ENCODE assay signal across 1 cellular context in genomic region chr5:1004598-1005361, GRCh38.
A peak's percentile ranks its signal among the peaks of the same experiment; 100 is the strongest.
TF ChIP-seq lines count a peak whose summit lies in the region.

No MANE protein-coding gene starts in this region.

TF ChIP-seq in K562, 482 proteins besides CTCF, POLR2A, EP300 and RAD21 (continued from another document and continues in another):
- no peak for TF ChIP-seq PREB (CRISPR knock-in tag; IDR thresholded peaks at IDR 0.05)
- no peak for TF ChIP-seq ZSCAN29 (IDR thresholded peaks at IDR 0.05)
- TF ChIP-seq NONO (IDR thresholded peaks at IDR 0.05; ENCODE audit: low read depth in 2 of 2, low read length in 1 of 2): peak in 1 of 2 experiments; percentile 43; a peak in 1 of 4 replicates
- TF ChIP-seq ZFX (CRISPR knock-in tag; IDR thresholded peaks at IDR 0.05): peak; percentile 38
- TF ChIP-seq TEAD2 (tag; IDR thresholded peaks at IDR 0.05): no peak
- peak; percentile 94 for TF ChIP-seq SAFB (IDR thresholded peaks at IDR 0.05; ENCODE audit: borderline replicate concordance, low read depth, low read length)
- no peak for TF ChIP-seq HCFC1 (IDR thresholded peaks at IDR 0.05; ENCODE audit: low read depth, low read length)
- no peak for TF ChIP-seq ZBTB43 (CRISPR knock-in tag; IDR thresholded peaks at IDR 0.05)
- TF ChIP-seq ATF7 (IDR thresholded peaks at IDR 0.05): peak; percentile 64
- TF ChIP-seq ZNF12 (CRISPR knock-in tag; IDR thresholded peaks at IDR 0.05): no peak
- TF ChIP-seq ZNF584 (CRISPR knock-in tag; IDR thresholded peaks at IDR 0.05; ENCODE audit: low read depth): no peak
- no peak for TF ChIP-seq MEF2A (IDR thresholded peaks at IDR 0.05; ENCODE audit: control insufficient read depth, low read depth, low read length)
- TF ChIP-seq COPS2 (conservative IDR thresholded peaks at IDR 0.05): no peak
- no peak for TF ChIP-seq RBM14 (IDR thresholded peaks at IDR 0.05; ENCODE audit: borderline replicate concordance, insufficient read depth, low read depth, low read length)
- no peak for TF ChIP-seq RBM34 (IDR thresholded peaks at IDR 0.05; ENCODE audit: borderline replicate concordance, insufficient read depth, low read length)
- no peak for TF ChIP-seq HNRNPL (IDR thresholded peaks at IDR 0.05; ENCODE audit: low read depth, low read length)
- TF ChIP-seq ZFP91 (CRISPR knock-in tag; IDR thresholded peaks at IDR 0.05): no peak
- TF ChIP-seq ELK3 (CRISPR knock-in tag; IDR thresholded peaks at IDR 0.05): no peak
- TF ChIP-seq ZNF717 (CRISPR knock-in tag; IDR thresholded peaks at IDR 0.05): no peak
- TF ChIP-seq MTA1 (IDR thresholded peaks at IDR 0.05; ENCODE audit: borderline replicate concordance): no peak
- no peak for TF ChIP-seq HINFP (tag; conservative IDR thresholded peaks at IDR 0.05; ENCODE audit: low read depth)
- TF ChIP-seq MAFK (IDR thresholded peaks at IDR 0.05; ENCODE audit: low read length): no peak
- no peak for TF ChIP-seq MBD1 (CRISPR knock-in tag; IDR thresholded peaks at IDR 0.05)
- TF ChIP-seq MTA3 (IDR thresholded peaks at IDR 0.05; ENCODE audit: borderline replicate concordance): peak; percentile 65; the same call in 1 of the 2 replicates
- no peak for TF ChIP-seq HSF4 (CRISPR knock-in tag; IDR thresholded peaks at IDR 0.05; ENCODE audit: borderline replicate concordance)
- no peak for TF ChIP-seq MIER1 (IDR thresholded peaks at IDR 0.05; ENCODE audit: low read depth)
- TF ChIP-seq UBTF (IDR thresholded peaks at IDR 0.05; ENCODE audit: borderline replicate concordance in 1 of 2, low read depth in 2 of 2, low read length in 2 of 2): peak; percentile 75 to 87; a peak in 3 of 4 replicates
- TF ChIP-seq ZBTB33 (CRISPR knock-in tag; IDR thresholded peaks at IDR 0.05): 0 out of 2 replicates have a peak, but pooled peaks have one; percentile 23
- TF ChIP-seq ZNF253 (CRISPR knock-in tag; conservative IDR thresholded peaks at IDR 0.05): no peak
- peak; percentile 86 for TF ChIP-seq L3MBTL2 (IDR thresholded peaks at IDR 0.05)
- no peak for TF ChIP-seq NEUROD1 (IDR thresholded peaks at IDR 0.05; ENCODE audit: borderline replicate concordance, low read depth, low read length, partially characterized antibody)
- TF ChIP-seq ELF2 (CRISPR knock-in tag; IDR thresholded peaks at IDR 0.05): 0 out of 2 replicates have a peak, but pooled peaks have one; percentile 31
- TF ChIP-seq GATAD2B (IDR thresholded peaks at IDR 0.05; ENCODE audit: borderline replicate concordance): peak; percentile 49; the same call in 1 of the 2 replicates
- no peak for TF ChIP-seq TAF7 (tag; IDR thresholded peaks at IDR 0.05)
- no peak for TF ChIP-seq RREB1 (CRISPR knock-in tag; IDR thresholded peaks at IDR 0.05)
- TF ChIP-seq GATAD2A (IDR thresholded peaks at IDR 0.05): no peak
- peak; percentile 85 for TF ChIP-seq CCNT2 (IDR thresholded peaks at IDR 0.05; ENCODE audit: borderline replicate concordance, extremely low read depth, insufficient read length, low read depth, low read length)
- no peak for TF ChIP-seq ZNF644 (tag; IDR thresholded peaks at IDR 0.05; ENCODE audit: low read depth)
- no peak for TF ChIP-seq RBM15 (IDR thresholded peaks at IDR 0.05; ENCODE audit: insufficient read depth, low read length)
- TF ChIP-seq POLR3A (IDR thresholded peaks at IDR 0.05; ENCODE audit: borderline replicate concordance, extremely low read depth, insufficient read depth, insufficient read length): no peak
- TF ChIP-seq EZH2 (IDR thresholded peaks at IDR 0.05; ENCODE audit: borderline replicate concordance, low read depth, low read length): no peak
- TF ChIP-seq C11orf30 (IDR thresholded peaks at IDR 0.05; ENCODE audit: low read depth): no peak
- no peak for TF ChIP-seq CBFA2T2 (conservative IDR thresholded peaks at IDR 0.05)
- no peak for TF ChIP-seq PURB (CRISPR knock-in tag; IDR thresholded peaks at IDR 0.05; ENCODE audit: low read depth)
- TF ChIP-seq CEBPB (tag; IDR thresholded peaks at IDR 0.05): no peak
- no peak for TF ChIP-seq XRCC4 (IDR thresholded peaks at IDR 0.05; ENCODE audit: extremely low read depth, insufficient read depth, insufficient read length)
